10 cellular contexts compared by ENCODE assay signal in the genomic region with DNA sequence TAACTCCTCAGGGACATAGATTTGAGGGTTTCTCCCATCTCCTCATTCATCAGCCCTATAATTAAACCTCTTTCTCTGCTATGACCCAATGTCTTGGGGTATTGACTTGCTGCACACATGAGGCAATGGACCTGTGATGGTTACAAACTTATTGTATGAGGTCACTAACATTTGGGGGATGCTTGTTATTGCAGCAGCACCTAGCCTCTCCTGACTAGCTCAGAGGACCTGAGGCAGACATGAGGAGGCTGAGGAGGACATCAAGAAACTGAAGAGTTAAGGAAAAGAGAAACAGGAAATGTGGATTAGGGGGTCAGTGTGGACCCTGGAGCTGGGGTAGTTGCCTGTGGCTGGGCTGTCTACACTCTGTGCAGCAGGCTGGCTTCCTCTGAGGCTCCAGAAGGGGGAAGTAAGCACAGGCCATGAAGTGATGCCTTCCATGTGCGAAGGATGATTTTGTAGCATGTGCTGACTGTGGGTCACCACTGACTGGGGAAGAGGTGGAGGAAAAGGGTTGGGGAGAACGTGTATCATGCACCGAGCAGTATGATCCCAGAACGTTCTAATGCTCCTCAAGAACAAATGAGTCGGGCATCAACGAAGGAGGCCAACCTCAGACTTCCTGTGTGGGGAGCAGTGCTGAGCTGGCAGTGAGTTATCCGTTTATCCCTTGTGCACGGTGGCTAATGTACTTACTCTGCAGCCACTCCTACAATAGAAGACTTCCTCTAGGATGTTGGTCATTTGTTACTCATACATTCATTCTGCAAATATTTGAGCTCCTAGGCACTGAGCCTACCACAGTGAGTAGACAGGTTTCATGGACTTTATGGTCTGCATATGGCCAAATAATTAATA. TPM values are rescaled to one million over a fixed set of nuclear protein-coding genes. Genes with fewer than 3 reads are reported as not detected.
DNase-seq lines count a peak whose midpoint lies in the region; ATAC-seq and TF ChIP-seq lines count a peak whose summit lies in the region.
"Had no signal": no experiment of that assay in that cellular context is flagged by ENCODE, and none has a peak within 500 bp of the region (broad histone marks: within the 10 kb centered on the region; RNA-seq: fewer than 3 reads in every experiment).

No MANE protein-coding gene starts in this region.

- H3K4me1 Mint-ChIP-seq in stimulated activated naive CD8-positive, alpha-beta T cell treated with anti-CD3 and anti-CD28 coated beads, Interleukin-15, amount 100 ng/mL, for 72 hours: peaks cover 42% of the 10 kb centered on the region

- peaks cover 14 to 18% of the 10 kb centered on the region in 2 donors for H3K9me3 Mint-ChIP-seq in stimulated activated naive CD8-positive, alpha-beta T cell treated with anti-CD3 and anti-CD28 coated beads, Interleukin-15, amount 100 ng/mL, for 72 hours

- 58 to 77% (median 64%) methylated on average over 8 of the region's 8 CpGs for WGBS in ovary, 3 donors

- peak overlapping the region; percentile 53 for H2AFZ ChIP-seq in fibroblast of lung (ENCODE audit: low read length)

- H3K27ac Mint-ChIP-seq in stimulated activated naive CD8-positive, alpha-beta T cell treated with anti-CD3 and anti-CD28 coated beads, Interleukin-15, amount 100 ng/mL, for 72 hours: peak overlapping the region in 1 of 2 donors; percentile 73
- H3K27ac Mint-ChIP-seq: CD8-positive, alpha-beta T cell had no signal

- H3K36me3 ChIP-seq in fibroblast of lung (ENCODE audit: control insufficient read depth, insufficient read depth, low read length) (no peaks in the 10 kb centered on the region), ovary (no peaks in the 10 kb centered on the region)

- DNase-seq in activated T-cell treated with anti-CD3 and anti-CD28 coated beads for 24 hours (ENCODE audit: low read depth) (peak; percentile 12), SW 1271 (lab: John Stamatoyannopoulos, UW) (peak; percentile 76 to 96), fibroblast of lung (ENCODE audit: low read depth in 2 of 2) (peak; percentile 82 to 99), ovary (no peak), COR-L47 (lab: John Stamatoyannopoulos, UW) (no peak), NCI-H2196 (lab: John Stamatoyannopoulos, UW; ENCODE audit: unreplicated experiment) (no peak)
- no peak for DNase-seq in activated T-cell treated with anti-CD3 and anti-CD28 coated beads, Interleukin-2, amount 50 U/mL, for 1 hour
- DNase-seq in stimulated activated naive CD8-positive, alpha-beta T cell treated with anti-CD3 and anti-CD28 coated beads, Interleukin-15, amount 100 ng/mL, for 72 hours: peak in 1 of 2 donors; percentile 20
- DNase-seq: NCI-H1417 had no signal

- TF ChIP-seq CTCF in fibroblast of lung (conservative IDR thresholded peaks at IDR 0.05 in 1 of 2, IDR thresholded peaks at IDR 0.05 in 1 of 2; ENCODE audit: low read depth in 1 of 2, low read length in 2 of 2): no peak
- no peak for TF ChIP-seq CTCF in ovary (IDR thresholded peaks at IDR 0.05)

- H3K79me2 ChIP-seq in fibroblast of lung (ENCODE audit: control insufficient read depth, insufficient read depth, low read length): no peaks in the 10 kb centered on the region

- H4K20me1 ChIP-seq in fibroblast of lung (ENCODE audit: control insufficient read depth, extremely low read depth, insufficient read depth, low read length): no peaks in the 10 kb centered on the region

- intact Hi-C loops in ovary (cut with DNase I): loop anchor here in 3 of 4 donors (5.0 to 10.0 kb wide), 4 partner anchors 72 to 328 kb away; no protein-coding TSS in a partner anchor

- no peak for TF ChIP-seq POLR2A in ovary (IDR thresholded peaks at IDR 0.05)

- H3K27me3 Mint-ChIP-seq in stimulated activated naive CD8-positive, alpha-beta T cell treated with anti-CD3 and anti-CD28 coated beads, Interleukin-15, amount 100 ng/mL, for 72 hours: no peaks in the 10 kb centered on the region

- TF ChIP-seq EP300 in ovary (IDR thresholded peaks at IDR 0.05): no peak

- peaks cover 21% of the 10 kb centered on the region for H3K4me1 ChIP-seq in fibroblast of lung (ENCODE audit: control insufficient read depth, extremely low read depth, insufficient read depth, low read length)
- peaks cover 3% of the 10 kb centered on the region for H3K4me1 ChIP-seq in ovary (ENCODE audit: insufficient read depth)

- H3K9me3 ChIP-seq in fibroblast of lung (ENCODE audit: control insufficient read depth, insufficient read depth, low read depth, low read length) (no peaks in the 10 kb centered on the region), ovary (no peaks in the 10 kb centered on the region)

- H3K9ac ChIP-seq in fibroblast of lung (ENCODE audit: insufficient read depth, low read length): no peak overlapping the region

- peak overlapping the region; percentile 94 for H3K27ac ChIP-seq in fibroblast of lung (ENCODE audit: insufficient read depth, low read length)
- H3K27ac ChIP-seq in ovary: peak overlapping the region in 1 of 2 donors; percentile 8

- H3K27me3 ChIP-seq in fibroblast of lung (ENCODE audit: control insufficient read depth, insufficient read depth, low read length) (no peaks in the 10 kb centered on the region), ovary (no peaks in the 10 kb centered on the region)

- ATAC-seq in stimulated activated naive CD8-positive, alpha-beta T cell treated with anti-CD3 and anti-CD28 coated beads, Interleukin-15, amount 100 ng/mL, for 72 hours: peak; percentile 87
- ATAC-seq: CD8-positive, alpha-beta T cell had no signal

- H3K4me3 ChIP-seq in fibroblast of lung (replicated peaks in 1 of 4; ENCODE audit: control extremely low read depth in 1 of 4, insufficient read depth in 1 of 4, low read depth in 3 of 4, low read length in 4 of 4): no peak overlapping the region
- H3K4me3 ChIP-seq in ovary: no peak overlapping the region

- peak overlapping the region; percentile 92 for H3K4me2 ChIP-seq in fibroblast of lung (ENCODE audit: extremely low read depth, insufficient read depth, low read length)

- H3K4me3 Mint-ChIP-seq in stimulated activated naive CD8-positive, alpha-beta T cell treated with anti-CD3 and anti-CD28 coated beads, Interleukin-15, amount 100 ng/mL, for 72 hours: peak overlapping the region in 1 of 2 donors; percentile 21
- H3K4me3 Mint-ChIP-seq: CD8-positive, alpha-beta T cell had no signal

RNA-seq across cellular contexts. Expression of gene RFX8, which starts 42.1 kb away (rescaled TPM):
- total RNA-seq in fibroblast of lung (2.6 and 12.4 TPM in 2 replicates), ovary (1 to 10 TPM in 1 of 7 donors, under 1 TPM in 6; 0.32 to 1.7 (median 0.38) TPM)
- polyA plus RNA-seq in fibroblast of lung (4.3 and 10.4 TPM in 2 replicates), ovary (under 1 TPM; 0.05 to 0.70 TPM)
- 2.1 and 6.5 TPM in 2 replicates for polyA plus RNA-seq in fibroblast of lung (2012)
- 1.1 and 2.4 TPM in 2 replicates for polyA minus RNA-seq in fibroblast of lung (ENCODE audit: low replicate concordance)
- total RNA-seq: CD8-positive, alpha-beta T cell had no signal

Comparison
In these comparisons a context has a peak if more than half of its experiments do, and no peak if none do; other contexts are left out.
1. DNase-seq: peak in activated T-cell treated with anti-CD3 and anti-CD28 coated beads for 24 hours (single experiment), SW 1271 (2 of 2) and fibroblast of lung (2 of 2); none in activated T-cell treated with anti-CD3 and anti-CD28 coated beads, Interleukin-2, amount 50 U/mL, for 1 hour (single experiment), ovary (0 of 5), COR-L47 (single experiment) and NCI-H2196 (single experiment).